8 cellular contexts compared by ENCODE assay signal in genomic region chr2:20614201-20615045, GRCh38. TPM values are rescaled to one million over a fixed set of nuclear protein-coding genes. Genes with fewer than 3 reads are reported as not detected.
A peak's percentile ranks its signal among the peaks of the same experiment; 100 is the strongest.
DNase-seq lines count a peak whose midpoint lies in the region; ATAC-seq and TF ChIP-seq lines count a peak whose summit lies in the region.

No MANE protein-coding gene starts in this region.

- no peaks in the 10 kb centered on the region for H3K36me3 ChIP-seq in mucosa of rectum (ENCODE audit: control insufficient read depth in 2 of 2, insufficient read depth in 2 of 2, low read length in 2 of 2)

- peak overlapping the region in 1 of 2 donors; percentile 10 for H3K9ac ChIP-seq in mucosa of rectum (ENCODE audit: low read depth in 1 of 2, low read length in 2 of 2)

- no peaks in the 10 kb centered on the region for H3K27me3 Mint-ChIP-seq in chondrocyte (ENCODE audit: low read depth)

- no peak for TF ChIP-seq CTCF in chondrocyte (IDR thresholded peaks at IDR 0.05)

- DNase-seq in CD1c-positive myeloid dendritic cell (ENCODE audit: extremely low spot score) (peak; percentile 10), NCI-H2081 (lab: John Stamatoyannopoulos, UW) (peak; percentile 43 to 84), chondrocyte (ENCODE audit: low spot score) (peak; percentile 62), SK-N-DZ (ENCODE audit: low spot score) (no peak), RKO (ENCODE audit: low spot score) (no peak)
- no peak for DNase-seq in stimulated activated CD4-positive, alpha-beta T cell treated with anti-CD3 and anti-CD28 coated beads, Interleukin-12 subunit alpha, Interleukin-12 subunit beta, amount 100 ng/mL, for 4 hours

- H3K4me1 ChIP-seq in mucosa of rectum (ENCODE audit: control insufficient read depth in 2 of 2, insufficient read depth in 2 of 2, low read length in 2 of 2) = peaks cover 39 to 45% of the 10 kb centered on the region in 2 donors

- no peaks in the 10 kb centered on the region for H3K9me3 Mint-ChIP-seq in chondrocyte (ENCODE audit: low read depth)

- H3K4me3 ChIP-seq in mucosa of rectum (ENCODE audit: low read length in 2 of 2) = no peak overlapping the region

- peak overlapping the region; percentile 5 for H3K27ac Mint-ChIP-seq in chondrocyte (ENCODE audit: unreplicated experiment)

- H3K4me3 Mint-ChIP-seq in chondrocyte (ENCODE audit: unreplicated experiment) = no peak overlapping the region

- ATAC-seq in HG02884 (IDR thresholded peaks at IDR 0.05; ENCODE audit: unreplicated experiment) = no peak

- no peaks in the 10 kb centered on the region for H3K36me3 Mint-ChIP-seq in chondrocyte (ENCODE audit: low read depth)

- no peaks in the 10 kb centered on the region for H3K9me3 ChIP-seq in mucosa of rectum (ENCODE audit: control insufficient read depth in 2 of 2, low read length in 2 of 2)

- H3K27ac ChIP-seq in mucosa of rectum (ENCODE audit: low read depth in 2 of 2, low read length in 2 of 2) = peak overlapping the region; percentile 66 to 91

- peaks cover 46% of the 10 kb centered on the region for H3K4me1 Mint-ChIP-seq in chondrocyte (ENCODE audit: low read depth)

- H3K27me3 ChIP-seq in mucosa of rectum (ENCODE audit: control insufficient read depth in 2 of 2, insufficient read depth in 2 of 2, low read length in 2 of 2) = no peaks in the 10 kb centered on the region

RNA-seq across cellular contexts. Expression of gene HS1BP3, which starts 36.5 kb away (rescaled TPM):
- total RNA-seq in chondrocyte = 24.6 to 33.8 TPM (median 33.2 TPM) in 3 replicates
- polyA plus RNA-seq in SK-N-DZ (2014; cell fraction: cytosol; rRNA removed) = 10.6 and 18.1 TPM in 2 replicates
- 12.7 and 17.9 TPM in 2 replicates for polyA plus RNA-seq in SK-N-DZ (2014; cell fraction: nucleus; rRNA removed)

RNA-seq across cellular contexts. Expression of gene GDF7, which starts 52.5 kb away (rescaled TPM):
- 10.9 to 12.8 TPM (median 12.6 TPM) in 3 replicates for total RNA-seq in chondrocyte
- polyA plus RNA-seq in SK-N-DZ (2014; cell fraction: cytosol; rRNA removed) = not detected in 2 replicates
- polyA plus RNA-seq in SK-N-DZ (2014; cell fraction: nucleus; rRNA removed) = 0.14 TPM in 1 of 2 replicates, not detected in the other

Comparison
In these comparisons a context has a peak if more than half of its experiments do, and no peak if none do; other contexts are left out.
1. DNase-seq: peak in CD1c-positive myeloid dendritic cell (single experiment), NCI-H2081 (2 of 2) and chondrocyte (single experiment); none in stimulated activated CD4-positive, alpha-beta T cell treated with anti-CD3 and anti-CD28 coated beads, Interleukin-12 subunit alpha, Interleukin-12 subunit beta, amount 100 ng/mL, for 4 hours (single experiment), SK-N-DZ (single experiment) and RKO (single experiment).